Comparison of ENCODE assay signal across 8 cellular contexts in the genomic region with DNA sequence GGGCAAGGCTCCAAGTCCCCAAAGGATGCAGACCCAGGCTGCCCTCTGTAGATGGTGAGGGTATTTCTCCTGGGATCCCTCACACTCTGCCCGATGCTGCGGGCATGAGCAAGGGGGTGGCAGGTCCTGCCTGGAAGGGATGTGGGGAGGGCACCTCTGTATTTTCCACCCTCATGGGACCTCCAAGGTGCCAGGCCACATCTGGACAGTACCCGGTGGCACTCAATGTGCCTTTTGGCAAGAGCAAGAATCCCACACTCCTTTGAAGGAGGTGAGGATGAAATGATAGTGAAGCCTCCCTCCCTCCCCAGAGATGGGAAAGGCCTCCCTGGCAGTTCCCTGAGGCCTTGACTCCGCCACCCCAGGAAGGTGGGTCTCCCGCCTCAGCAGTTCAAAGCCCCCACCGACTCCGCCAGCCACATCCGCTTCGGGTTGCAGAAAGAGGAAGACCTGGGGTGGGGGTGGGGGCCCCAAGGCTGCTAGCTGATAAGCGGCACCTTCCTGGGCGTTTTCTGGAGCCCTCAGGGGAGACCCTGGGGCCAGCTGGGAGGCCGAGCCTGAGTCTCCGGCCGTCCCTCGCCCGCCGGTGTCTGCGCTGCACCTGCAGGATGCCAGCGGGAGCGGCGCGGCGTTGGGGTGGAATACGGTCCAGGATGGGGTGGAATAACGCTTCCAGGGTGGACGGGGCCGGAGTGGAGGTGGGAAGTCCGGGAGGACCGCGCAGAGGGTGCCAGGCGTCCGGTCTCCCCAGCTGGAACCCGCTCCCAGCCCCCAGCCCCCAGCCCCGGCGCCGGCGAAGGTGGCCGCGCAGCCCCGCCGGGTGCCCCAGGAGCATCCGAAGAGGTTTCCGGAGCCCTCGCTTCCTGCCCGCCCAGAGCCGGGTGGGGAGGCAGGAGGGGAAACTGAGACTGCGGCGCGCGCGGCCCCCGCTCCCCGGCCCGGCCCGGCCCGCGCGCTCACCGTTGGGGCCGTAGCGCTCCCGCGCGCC. TPM values are rescaled to one million over a fixed set of nuclear protein-coding genes. Genes with fewer than 3 reads are reported as not detected.
DNase-seq lines count a peak whose midpoint lies in the region; ATAC-seq and TF ChIP-seq lines count a peak whose summit lies in the region.

No MANE protein-coding gene starts in this region.

- H3K27ac ChIP-seq in Karpas-422 (ENCODE audit: low read length) (peak overlapping the region; percentile 99), left ventricle myocardium inferior (replicated peaks) (peak overlapping the region; percentile 77), gastrocnemius medialis (no peak overlapping the region)

- in situ Hi-C loops in gastrocnemius medialis (cut with MboI; ENCODE audit: low sequenced_read_pairs in 4 of 4) = no loop called here

- H3K4me3 ChIP-seq in Karpas-422 (ENCODE audit: low read length) (peak overlapping the region; percentile 91), left ventricle myocardium inferior (peak overlapping the region; percentile 67), gastrocnemius medialis (peak overlapping the region in 2 of 4 donors; percentile 15 to 43)

- H3K27me3 ChIP-seq in Karpas-422 (ENCODE audit: low read length) (no peaks in the 10 kb centered on the region), left ventricle myocardium inferior (ENCODE audit: low read depth) (peaks cover 55% of the 10 kb centered on the region), gastrocnemius medialis (peaks cover 29 to 46% (median 45%) of the 10 kb centered on the region in 3 donors)

- no peak overlapping the region for H2AFZ ChIP-seq in Karpas-422 (ENCODE audit: low read length)

- peak overlapping the region; percentile 96 for H3K4me2 ChIP-seq in Karpas-422 (ENCODE audit: low read depth, low read length, poor library complexity, severe bottlenecking)

- H3K36me3 ChIP-seq in Karpas-422 (ENCODE audit: insufficient read depth, low read length) (peaks cover 23% of the 10 kb centered on the region), left ventricle myocardium inferior (no peaks in the 10 kb centered on the region), gastrocnemius medialis (no peaks in the 10 kb centered on the region)

- H3K9me3 ChIP-seq in Karpas-422 (ENCODE audit: low read length) (no peaks in the 10 kb centered on the region), left ventricle myocardium inferior (replicated peaks) (no peaks in the 10 kb centered on the region), gastrocnemius medialis (no peaks in the 10 kb centered on the region)

- TF ChIP-seq POLR2A in gastrocnemius medialis (IDR thresholded peaks at IDR 0.05) = no peak

- peak; percentile 9 for DNase-seq in SKM-1 (lab: John Stamatoyannopoulos, UW; ENCODE audit: unreplicated experiment)
- DNase-seq in SKM-1 treated with dmso at 0.1 percent for 144 hours (lab: John Stamatoyannopoulos, UW; ENCODE audit: unreplicated experiment) = no peak
- peak; percentile 98 for DNase-seq in Karpas-422
- peak; percentile 80 for DNase-seq in activated CD8-positive, alpha-beta memory T cell treated with anti-CD3 and anti-CD28 coated beads for 24 hours
- DNase-seq in left ventricle myocardium inferior = no peak
- DNase-seq in stimulated activated CD4-positive, alpha-beta T cell treated with anti-CD3 and anti-CD28 coated beads, Interleukin-4, amount 100 ng/mL, for 24 hours = peak; percentile 51
- DNase-seq in EL = no peak
- no peak for DNase-seq in gastrocnemius medialis

- ATAC-seq in gastrocnemius medialis = no peak

- intact Hi-C loops in left ventricle myocardium inferior (cut with micrococcal nuclease) = no loop called here
- intact Hi-C loops in gastrocnemius medialis (cut with DNase I; ENCODE audit: low total_unique reads) = no loop called here

- peaks cover 81% of the 10 kb centered on the region for H3K4me1 ChIP-seq in Karpas-422 (ENCODE audit: low read length)
- H3K4me1 ChIP-seq in left ventricle myocardium inferior = peaks cover 51% of the 10 kb centered on the region
- no peaks in the 10 kb centered on the region for H3K4me1 ChIP-seq in gastrocnemius medialis

- no peaks in the 10 kb centered on the region for H3K9me2 ChIP-seq in Karpas-422 (replicated peaks; ENCODE audit: insufficient read depth, low read length)

- TF ChIP-seq CTCF in left ventricle myocardium inferior (IDR thresholded peaks at IDR 0.05; ENCODE audit: borderline replicate concordance) = no peak
- TF ChIP-seq CTCF in gastrocnemius medialis (IDR thresholded peaks at IDR 0.05 in 4 of 5, conservative IDR thresholded peaks at IDR 0.05 in 1 of 5) = no peak

- H3K9ac ChIP-seq in Karpas-422 (ENCODE audit: low read length) = peak overlapping the region; percentile 95

- H4K20me1 ChIP-seq in Karpas-422 (ENCODE audit: insufficient read depth, low read depth, low read length) = peaks cover 22% of the 10 kb centered on the region

- peaks cover 43% of the 10 kb centered on the region for H3K79me2 ChIP-seq in Karpas-422 (ENCODE audit: low read length)

RNA-seq across cellular contexts. Expression of gene ATP2A3, which starts 0.7 kb away (rescaled TPM):
- 101 and 204 TPM in 2 replicates for total RNA-seq in Karpas-422 (2014; rRNA removed; shearing (Covaris generic); ENCODE audit: low replicate concordance)
- total RNA-seq in left ventricle myocardium inferior = 8.6 TPM
- total RNA-seq in gastrocnemius medialis = 1 to 10 TPM in 2 of 4 donors, under 1 TPM in 2; 0.89 to 1.4 (median 0.98) TPM

RNA-seq across cellular contexts. Expression of gene P2RX1, which starts 47.2 kb away (rescaled TPM):
- total RNA-seq in Karpas-422 (2014; rRNA removed; shearing (Covaris generic); ENCODE audit: low replicate concordance) = not detected in 2 replicates
- 0.55 TPM for total RNA-seq in left ventricle myocardium inferior
- under 1 TPM in 3 of 4 donors, not detected in 1; 0.25 to 0.59 (median 0.38) TPM for total RNA-seq in gastrocnemius medialis

Comparison
In these comparisons a context has a peak if more than half of its experiments do, and no peak if none do; other contexts are left out.
1. DNase-seq: peak in SKM-1 (single experiment), Karpas-422 (single experiment), activated CD8-positive, alpha-beta memory T cell treated with anti-CD3 and anti-CD28 coated beads for 24 hours (single experiment) and stimulated activated CD4-positive, alpha-beta T cell treated with anti-CD3 and anti-CD28 coated beads, Interleukin-4, amount 100 ng/mL, for 24 hours (single experiment); none in SKM-1 treated with dmso at 0.1 percent for 144 hours (single experiment), left ventricle myocardium inferior (single experiment), EL (single experiment) and gastrocnemius medialis (0 of 2).
2. H3K27ac ChIP-seq: peak in Karpas-422 (single experiment) and left ventricle myocardium inferior (single experiment); none in gastrocnemius medialis (0 of 4).
3. RNA of gene ATP2A3, which starts 0.7 kb away (total RNA-seq): 101 to 204 TPM in Karpas-422; 8.6 TPM in left ventricle myocardium inferior (single experiment) and 0.89 to 1.4 TPM in gastrocnemius medialis; every median in the first group is over 10 times any median in the second.